Comparison of ENCODE assay signal across 20 cellular contexts in genomic region chr1:35320937-35321336, GRCh38.
"Had no signal": no experiment of that assay in that cellular context is flagged by ENCODE, and none has a peak within 500 bp of the region (broad histone marks: within the 10 kb centered on the region; RNA-seq: fewer than 3 reads in every experiment).

No MANE protein-coding gene starts in this region.

- H3K27me3 Mint-ChIP-seq: activated naive CD4-positive, alpha-beta T cell treated with anti-CD3 and anti-CD28 coated beads, Interleukin-2, amount 50 U/mL, for 24 hours; effector memory CD8-positive, alpha-beta T cell; memory B cell; naive B cell had no signal

- H3K9me3 Mint-ChIP-seq: activated naive CD4-positive, alpha-beta T cell treated with anti-CD3 and anti-CD28 coated beads, Interleukin-2, amount 50 U/mL, for 24 hours; effector memory CD8-positive, alpha-beta T cell; memory B cell; naive B cell; neural crest cell had no signal

- H3K27ac Mint-ChIP-seq: activated naive CD4-positive, alpha-beta T cell treated with anti-CD3 and anti-CD28 coated beads, Interleukin-2, amount 50 U/mL, for 24 hours; memory B cell had no signal

- H3K36me3 ChIP-seq: cardiac muscle cell, tibial artery, uterus had no signal

- ATAC-seq: effector memory CD8-positive, alpha-beta T cell; mucosa of descending colon had no signal

- H3K27ac ChIP-seq: tibial artery, uterus, VCaP had no signal

- H3K9me3 ChIP-seq: mucosa of descending colon, tibial artery, uterus had no signal

- DNase-seq: activated CD4-positive, alpha-beta T cell treated with anti-CD3 and anti-CD28 coated beads, Interleukin-2, amount 50 U/mL, for 48 hours; activated gamma-delta T cell; effector memory CD8-positive, alpha-beta T cell; hypothalamus; islet precursor cell; mucosa of descending colon; naive B cell; stimulated activated CD4-positive, alpha-beta T cell treated with anti-CD3 and anti-CD28 coated beads, Interleukin-12 subunit alpha, Interleukin-12 subunit beta, amount 100 ng/mL, for 4 hours; stimulated activated CD4-positive, alpha-beta T cell treated with anti-CD3 and anti-CD28 coated beads, Interleukin-1b, Interleukin-23, amount 100 ng/mL, for 48 hours; stimulated activated CD8-positive, alpha-beta memory T cell treated with anti-CD3 and anti-CD28 coated beads, Interleukin-4, amount 100 ng/mL, for 48 hours; stimulated activated naive CD4-positive, alpha-beta T cell; SW 1271; T-helper 2 cell; tibial artery; uterus had no signal

- H3K27me3 ChIP-seq: cardiac muscle cell, tibial artery, uterus had no signal

- H3K4me3 ChIP-seq: cardiac muscle cell, mucosa of descending colon, tibial artery, uterus had no signal

- H3K4me3 Mint-ChIP-seq: activated naive CD4-positive, alpha-beta T cell treated with anti-CD3 and anti-CD28 coated beads, Interleukin-2, amount 50 U/mL, for 24 hours; effector memory CD8-positive, alpha-beta T cell; memory B cell; naive B cell; neural crest cell had no signal

- H3K4me1 Mint-ChIP-seq: neural crest cell had no signal
